ENCODE assay signal across 7 cellular contexts in genomic region chr15:64092864-64093626, GRCh38. TPM values are rescaled to one million over a fixed set of nuclear protein-coding genes. Genes with fewer than 3 reads are reported as not detected.
A peak's percentile ranks its signal among the peaks of the same experiment; 100 is the strongest.
DNase-seq lines count a peak whose midpoint lies in the region; ATAC-seq and TF ChIP-seq lines count a peak whose summit lies in the region.

No MANE protein-coding gene starts in this region.

- peaks cover 3% of the 10 kb centered on the region for H3K9me3 ChIP-seq in NT2/D1 (ENCODE audit: insufficient read depth, low read length)

- ATAC-seq in HG02840 (IDR thresholded peaks at IDR 0.05; ENCODE audit: low FRiP score, unreplicated experiment): peak; percentile 8
- ATAC-seq in activated T-helper 17 cell treated with anti-CD3 and anti-CD28 coated beads, Interleukin-2, amount 50 U/mL, for 72 hours (replicated peaks): peak; percentile 15

- peak overlapping the region; percentile 88 for H3K9ac ChIP-seq in NT2/D1 (ENCODE audit: insufficient read length, low read depth)

- no peaks in the 10 kb centered on the region for H3K27me3 ChIP-seq in NT2/D1 (ENCODE audit: insufficient read depth, insufficient read length)

- DNase-seq in GM10248 (ENCODE audit: extremely low spot score) (peak; percentile 42), NT2/D1 (ENCODE audit: low read depth, low spot score) (peak; percentile 38), glomerular visceral epithelial cell (ENCODE audit: extremely low spot score) (peak; percentile 53), osteocyte (ENCODE audit: extremely low spot score, unreplicated experiment) (no peak), COR-L47 (lab: John Stamatoyannopoulos, UW) (no peak)

- CTCF ChIA-PET in GM10248 (lab: Yijun Ruan, JAX): interaction anchor here (0.7 to 7.1 kb wide), 14 partner anchors 9 to 483 kb away, joined by 3 to 33 read pairs (median 4); partner anchors contain the start of genes DAPK2 and SNX22

- H3K27me3 Mint-ChIP-seq in activated T-helper 17 cell treated with anti-CD3 and anti-CD28 coated beads, Interleukin-2, amount 50 U/mL, for 72 hours: no peaks in the 10 kb centered on the region
- no peaks in the 10 kb centered on the region for H3K27me3 Mint-ChIP-seq in osteocyte (ENCODE audit: unreplicated experiment)

- H3K36me3 Mint-ChIP-seq in activated T-helper 17 cell treated with anti-CD3 and anti-CD28 coated beads, Interleukin-2, amount 50 U/mL, for 72 hours (ENCODE audit: low read depth): peaks cover 50% of the 10 kb centered on the region
- peaks cover 11% of the 10 kb centered on the region for H3K36me3 Mint-ChIP-seq in osteocyte (ENCODE audit: unreplicated experiment)

- H3K4me3 ChIP-seq in NT2/D1 (ENCODE audit: insufficient read length, low read depth): peak overlapping the region; percentile 64

- TF ChIP-seq CTCF in GM10248 (IDR thresholded peaks at IDR 0.05; ENCODE audit: control extremely low read depth, extremely low read depth, low read depth, missing control alignments): peak; percentile 38
- TF ChIP-seq CTCF in osteocyte (IDR thresholded peaks at IDR 0.05): no peak

- H3K4me1 Mint-ChIP-seq in activated T-helper 17 cell treated with anti-CD3 and anti-CD28 coated beads, Interleukin-2, amount 50 U/mL, for 72 hours: peaks cover 35% of the 10 kb centered on the region
- peaks cover 52% of the 10 kb centered on the region for H3K4me1 Mint-ChIP-seq in osteocyte (ENCODE audit: unreplicated experiment)

- H3K36me3 ChIP-seq in NT2/D1 (ENCODE audit: insufficient read depth, insufficient read length, low read length): peaks cover 24% of the 10 kb centered on the region

- POLR2A ChIA-PET in GM10248 (lab: Yijun Ruan, JAX): interaction anchor here (0.5 to 0.9 kb wide), 4 partner anchors 18 to 1203 kb away, joined by 3 to 4 read pairs (median 3); no protein-coding TSS in a partner anchor

- peak overlapping the region; percentile 97 for H3K4me3 Mint-ChIP-seq in activated T-helper 17 cell treated with anti-CD3 and anti-CD28 coated beads, Interleukin-2, amount 50 U/mL, for 72 hours
- H3K4me3 Mint-ChIP-seq in osteocyte (ENCODE audit: unreplicated experiment): peak overlapping the region; percentile 96

- H3K9me3 Mint-ChIP-seq in activated T-helper 17 cell treated with anti-CD3 and anti-CD28 coated beads, Interleukin-2, amount 50 U/mL, for 72 hours: no peaks in the 10 kb centered on the region
- H3K9me3 Mint-ChIP-seq in osteocyte (ENCODE audit: unreplicated experiment): no peaks in the 10 kb centered on the region

- H3K27ac Mint-ChIP-seq in activated T-helper 17 cell treated with anti-CD3 and anti-CD28 coated beads, Interleukin-2, amount 50 U/mL, for 72 hours: peak overlapping the region; percentile 99
- peak overlapping the region; percentile 98 for H3K27ac Mint-ChIP-seq in osteocyte (ENCODE audit: unreplicated experiment)

- H3K4me1 ChIP-seq in NT2/D1 (ENCODE audit: insufficient read depth, insufficient read length): no peaks in the 10 kb centered on the region

RNA-seq across cellular contexts. Expression of gene CIAO2A, which starts 0.6 kb away (rescaled TPM):
- total RNA-seq in activated T-helper 17 cell treated with anti-CD3 and anti-CD28 coated beads, Interleukin-2, amount 50 U/mL, for 72 hours: 10 to 100 TPM; 71.7 to 99.1 TPM
- total RNA-seq in osteocyte: 32.6 and 33.8 TPM in 2 replicates

RNA-seq across cellular contexts. Expression of gene SNX1, which starts 2.7 kb away (rescaled TPM):
- total RNA-seq in activated T-helper 17 cell treated with anti-CD3 and anti-CD28 coated beads, Interleukin-2, amount 50 U/mL, for 72 hours: 100 to 1,000 TPM in 1 of 2 donors, 10 to 100 TPM in 1; 91.3 to 126 TPM
- total RNA-seq in osteocyte: 101 and 106 TPM in 2 replicates

RNA-seq across cellular contexts. Expression of gene DAPK2, which starts 46.8 kb away (rescaled TPM):
- total RNA-seq in activated T-helper 17 cell treated with anti-CD3 and anti-CD28 coated beads, Interleukin-2, amount 50 U/mL, for 72 hours: 10 to 100 TPM in 1 of 2 donors, under 1 TPM in 1; 0.82 to 10.6 TPM
- total RNA-seq in osteocyte: 17.6 and 17.7 TPM in 2 replicates

RNA-seq across cellular contexts. Expression of gene SNX22, which starts 58.5 kb away (rescaled TPM):
- under 1 TPM; 0.26 to 0.77 TPM for total RNA-seq in activated T-helper 17 cell treated with anti-CD3 and anti-CD28 coated beads, Interleukin-2, amount 50 U/mL, for 72 hours
- total RNA-seq in osteocyte: 0.24 and 0.31 TPM in 2 replicates

Comparison
In these comparisons a context has a peak if more than half of its experiments do, and no peak if none do; other contexts are left out.
1. DNase-seq: peak in GM10248 (single experiment), NT2/D1 (single experiment) and glomerular visceral epithelial cell (single experiment); none in osteocyte (single experiment) and COR-L47 (single experiment).